Comparison of ENCODE assay signal across 8 cellular contexts in the genomic region with DNA sequence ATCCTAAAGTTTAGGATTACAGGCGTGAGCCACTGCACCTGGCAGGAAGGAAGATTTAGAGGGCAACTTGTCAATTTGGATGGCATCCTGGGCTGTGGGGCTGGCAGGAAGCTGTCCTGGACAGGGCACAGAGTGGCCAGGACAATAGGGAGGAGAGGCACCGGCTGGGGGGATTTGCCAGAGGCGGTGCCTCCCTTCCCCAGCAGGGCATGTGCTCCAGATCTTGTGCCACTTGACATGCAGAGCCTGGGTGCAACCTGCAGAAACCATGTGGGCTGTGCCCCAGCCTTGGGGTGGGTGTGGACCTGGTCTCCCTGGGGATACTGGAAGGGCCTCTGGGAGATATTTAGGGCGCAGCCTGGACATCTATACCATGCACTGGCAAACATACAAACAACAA. TPM values are rescaled to one million over a fixed set of nuclear protein-coding genes. Genes with fewer than 3 reads are reported as not detected.
DNase-seq lines count a peak whose midpoint lies in the region; ATAC-seq and TF ChIP-seq lines count a peak whose summit lies in the region.

No MANE protein-coding gene starts in this region.

- in situ Hi-C loops in ACHN (cut with HindIII; ENCODE audit: low pct_ligation_motif_present, low pct_unique_long_range_greater_than_20kb, low sequenced_read_pairs), result no loop called here

- peak overlapping the region; percentile 100 for H3K27ac ChIP-seq in HUES6 (ENCODE audit: low read depth, low read length)

- H3K4me3 Mint-ChIP-seq in chondrocyte (ENCODE audit: unreplicated experiment), result no peak overlapping the region

- DNase-seq in ACHN (peak; percentile 14), chondrocyte (ENCODE audit: low spot score) (no peak), NCI-H1048 (lab: John Stamatoyannopoulos, UW) (no peak), DMS79 (lab: John Stamatoyannopoulos, UW) (no peak)
- no peak for DNase-seq in effector CD8-positive, alpha-beta T cell (lab: John Stamatoyannopoulos, UW)

- no peak for ATAC-seq in HG03108 (IDR thresholded peaks at IDR 0.05; ENCODE audit: unreplicated experiment)

- no peaks in the 10 kb centered on the region for H3K36me3 ChIP-seq in HUES6 (ENCODE audit: control insufficient read depth, insufficient read depth, low read length)
- no peaks in the 10 kb centered on the region for H3K36me3 ChIP-seq in mucosa of stomach (ENCODE audit: control insufficient read depth, insufficient read depth, low read length)

- H3K27ac Mint-ChIP-seq in chondrocyte (ENCODE audit: unreplicated experiment), result peak overlapping the region; percentile 100

- peaks cover 3% of the 10 kb centered on the region for H3K9me3 Mint-ChIP-seq in chondrocyte (ENCODE audit: low read depth)

- H3K4me1 Mint-ChIP-seq in chondrocyte (ENCODE audit: low read depth), result peaks cover 32% of the 10 kb centered on the region

- H3K9me3 ChIP-seq in HUES6 (ENCODE audit: control insufficient read depth, insufficient read depth, low read depth, low read length), result peaks cover 2% of the 10 kb centered on the region; the same call in 1 of the 2 replicates
- H3K9me3 ChIP-seq in mucosa of stomach (ENCODE audit: control insufficient read depth, low read length), result no peaks in the 10 kb centered on the region

- no peak for TF ChIP-seq CTCF in chondrocyte (IDR thresholded peaks at IDR 0.05)

- peaks cover 2% of the 10 kb centered on the region for H3K36me3 Mint-ChIP-seq in chondrocyte (ENCODE audit: low read depth)

- peaks cover 32% of the 10 kb centered on the region for H3K4me1 ChIP-seq in HUES6 (ENCODE audit: control insufficient read depth, insufficient read depth, low read length)
- H3K4me1 ChIP-seq in mucosa of stomach (ENCODE audit: control insufficient read depth, insufficient read depth, low read length), result peaks cover 21% of the 10 kb centered on the region

- H3K27me3 ChIP-seq in HUES6 (ENCODE audit: control insufficient read depth, insufficient read depth, low read length) (no peaks in the 10 kb centered on the region), mucosa of stomach (ENCODE audit: control insufficient read depth, insufficient read depth, low read length) (no peaks in the 10 kb centered on the region)

- peak overlapping the region; percentile 95 for H3K9ac ChIP-seq in HUES6 (ENCODE audit: low read length)
- H3K9ac ChIP-seq in mucosa of stomach (ENCODE audit: low read length), result peak overlapping the region; percentile 72

- no peaks in the 10 kb centered on the region for H3K27me3 Mint-ChIP-seq in chondrocyte (ENCODE audit: low read depth)

- no peak overlapping the region for H3K4me3 ChIP-seq in HUES6 (ENCODE audit: low read depth, low read length)
- no peak overlapping the region for H3K4me3 ChIP-seq in mucosa of stomach (ENCODE audit: low read length)

RNA-seq across cellular contexts. Expression of gene EEF1A1, which starts 58.6 kb away (rescaled TPM):
- 8,230 to 8,902 TPM (median 8,643 TPM) in 3 replicates for total RNA-seq in chondrocyte
